2 cellular contexts compared by ENCODE assay signal in the genomic region with DNA sequence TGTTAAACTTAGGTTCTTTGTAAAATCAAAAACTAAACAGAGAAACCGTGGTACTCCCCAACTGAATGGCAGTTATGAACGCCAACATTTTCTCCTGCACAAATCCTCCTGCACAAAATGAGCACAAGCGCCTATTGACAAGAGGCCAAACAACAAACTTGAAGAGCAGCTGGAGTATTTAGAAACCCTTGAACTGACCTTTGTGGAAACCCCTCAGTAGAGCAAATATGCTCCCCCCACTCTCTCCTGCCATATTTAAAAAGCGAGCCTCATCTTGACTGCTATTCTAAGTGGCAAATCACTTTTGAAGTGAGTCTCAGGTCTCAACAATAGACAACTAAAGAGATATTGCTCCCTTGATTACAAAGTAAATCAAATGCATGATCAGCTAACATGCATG.
TF ChIP-seq lines count a peak whose summit lies in the region.

No MANE protein-coding gene starts in this region.

TF ChIP-seq in SK-N-SH, 30 proteins besides CTCF, POLR2A, EP300 and RAD21 (continued from another document):
- TF ChIP-seq YY1 (IDR thresholded peaks at IDR 0.05; ENCODE audit: low read depth): no peak
- TF ChIP-seq RCOR1 (IDR thresholded peaks at IDR 0.05; ENCODE audit: low read length): no peak
- TF ChIP-seq, protein P1, sequence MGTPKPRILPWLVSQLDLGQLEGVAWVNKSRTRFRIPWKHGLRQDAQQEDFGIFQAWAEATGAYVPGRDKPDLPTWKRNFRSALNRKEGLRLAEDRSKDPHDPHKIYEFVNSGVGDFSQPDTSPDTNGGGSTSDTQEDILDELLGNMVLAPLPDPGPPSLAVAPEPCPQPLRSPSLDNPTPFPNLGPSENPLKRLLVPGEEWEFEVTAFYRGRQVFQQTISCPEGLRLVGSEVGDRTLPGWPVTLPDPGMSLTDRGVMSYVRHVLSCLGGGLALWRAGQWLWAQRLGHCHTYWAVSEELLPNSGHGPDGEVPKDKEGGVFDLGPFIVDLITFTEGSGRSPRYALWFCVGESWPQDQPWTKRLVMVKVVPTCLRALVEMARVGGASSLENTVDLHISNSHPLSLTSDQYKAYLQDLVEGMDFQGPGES (IDR thresholded peaks at IDR 0.05; ENCODE audit: low read depth, low read length): no peak
- TF ChIP-seq, protein P2, sequence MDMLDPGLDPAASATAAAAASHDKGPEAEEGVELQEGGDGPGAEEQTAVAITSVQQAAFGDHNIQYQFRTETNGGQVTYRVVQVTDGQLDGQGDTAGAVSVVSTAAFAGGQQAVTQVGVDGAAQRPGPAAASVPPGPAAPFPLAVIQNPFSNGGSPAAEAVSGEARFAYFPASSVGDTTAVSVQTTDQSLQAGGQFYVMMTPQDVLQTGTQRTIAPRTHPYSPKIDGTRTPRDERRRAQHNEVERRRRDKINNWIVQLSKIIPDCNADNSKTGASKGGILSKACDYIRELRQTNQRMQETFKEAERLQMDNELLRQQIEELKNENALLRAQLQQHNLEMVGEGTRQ (IDR thresholded peaks at IDR 0.05; ENCODE audit: borderline replicate concordance, low read depth, low read length): no peak
- no peak for TF ChIP-seq SIN3A (IDR thresholded peaks at IDR 0.05; ENCODE audit: borderline replicate concordance, low read depth, low read length)
- TF ChIP-seq FOXJ3 (CRISPR knock-in tag; IDR thresholded peaks at IDR 0.05): no peak

TF ChIP-seq in SK-N-SH treated with all-trans-retinoic acid at 6 μM for 48 hours, 23 proteins besides CTCF, POLR2A, EP300 and RAD21 (continued from another document):
- no peak for TF ChIP-seq OSR1 (CRISPR knock-in tag; IDR thresholded peaks at IDR 0.05)
- TF ChIP-seq, protein P3, sequence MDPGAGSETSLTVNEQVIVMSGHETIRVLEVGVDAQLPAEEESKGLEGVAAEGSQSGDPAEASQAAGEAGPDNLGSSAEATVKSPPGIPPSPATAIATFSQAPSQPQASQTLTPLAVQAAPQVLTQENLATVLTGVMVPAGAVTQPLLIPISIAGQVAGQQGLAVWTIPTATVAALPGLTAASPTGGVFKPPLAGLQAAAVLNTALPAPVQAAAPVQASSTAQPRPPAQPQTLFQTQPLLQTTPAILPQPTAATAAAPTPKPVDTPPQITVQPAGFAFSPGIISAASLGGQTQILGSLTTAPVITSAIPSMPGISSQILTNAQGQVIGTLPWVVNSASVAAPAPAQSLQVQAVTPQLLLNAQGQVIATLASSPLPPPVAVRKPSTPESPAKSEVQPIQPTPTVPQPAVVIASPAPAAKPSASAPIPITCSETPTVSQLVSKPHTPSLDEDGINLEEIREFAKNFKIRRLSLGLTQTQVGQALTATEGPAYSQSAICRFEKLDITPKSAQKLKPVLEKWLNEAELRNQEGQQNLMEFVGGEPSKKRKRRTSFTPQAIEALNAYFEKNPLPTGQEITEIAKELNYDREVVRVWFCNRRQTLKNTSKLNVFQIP (CRISPR knock-in tag; IDR thresholded peaks at IDR 0.05; ENCODE audit: borderline replicate concordance, low read depth): no peak
- TF ChIP-seq ZFP30 (CRISPR knock-in tag; IDR thresholded peaks at IDR 0.05): no peak
- no peak for TF ChIP-seq TCF4 (CRISPR knock-in tag; IDR thresholded peaks at IDR 0.05; ENCODE audit: borderline replicate concordance)
- TF ChIP-seq RARB (CRISPR knock-in tag; IDR thresholded peaks at IDR 0.05): no peak
- TF ChIP-seq ZFP3 (CRISPR knock-in tag; IDR thresholded peaks at IDR 0.05): no peak
- TF ChIP-seq, protein P4, sequence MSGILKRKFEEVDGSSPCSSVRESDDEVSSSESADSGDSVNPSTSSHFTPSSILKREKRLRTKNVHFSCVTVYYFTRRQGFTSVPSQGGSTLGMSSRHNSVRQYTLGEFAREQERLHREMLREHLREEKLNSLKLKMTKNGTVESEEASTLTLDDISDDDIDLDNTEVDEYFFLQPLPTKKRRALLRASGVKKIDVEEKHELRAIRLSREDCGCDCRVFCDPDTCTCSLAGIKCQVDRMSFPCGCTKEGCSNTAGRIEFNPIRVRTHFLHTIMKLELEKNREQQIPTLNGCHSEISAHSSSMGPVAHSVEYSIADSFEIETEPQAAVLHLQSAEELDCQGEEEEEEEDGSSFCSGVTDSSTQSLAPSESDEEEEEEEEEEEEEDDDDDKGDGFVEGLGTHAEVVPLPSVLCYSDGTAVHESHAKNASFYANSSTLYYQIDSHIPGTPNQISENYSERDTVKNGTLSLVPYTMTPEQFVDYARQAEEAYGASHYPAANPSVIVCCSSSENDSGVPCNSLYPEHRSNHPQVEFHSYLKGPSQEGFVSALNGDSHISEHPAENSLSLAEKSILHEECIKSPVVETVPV (CRISPR knock-in tag; IDR thresholded peaks at IDR 0.05): no peak
- no peak for TF ChIP-seq ZNF8 (CRISPR knock-in tag; IDR thresholded peaks at IDR 0.05)
- TF ChIP-seq, protein P5, sequence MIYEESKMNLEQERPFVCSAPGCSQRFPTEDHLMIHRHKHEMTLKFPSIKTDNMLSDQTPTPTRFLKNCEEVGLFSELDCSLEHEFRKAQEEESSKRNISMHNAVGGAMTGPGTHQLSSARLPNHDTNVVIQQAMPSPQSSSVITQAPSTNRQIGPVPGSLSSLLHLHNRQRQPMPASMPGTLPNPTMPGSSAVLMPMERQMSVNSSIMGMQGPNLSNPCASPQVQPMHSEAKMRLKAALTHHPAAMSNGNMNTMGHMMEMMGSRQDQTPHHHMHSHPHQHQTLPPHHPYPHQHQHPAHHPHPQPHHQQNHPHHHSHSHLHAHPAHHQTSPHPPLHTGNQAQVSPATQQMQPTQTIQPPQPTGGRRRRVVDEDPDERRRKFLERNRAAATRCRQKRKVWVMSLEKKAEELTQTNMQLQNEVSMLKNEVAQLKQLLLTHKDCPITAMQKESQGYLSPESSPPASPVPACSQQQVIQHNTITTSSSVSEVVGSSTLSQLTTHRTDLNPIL (CRISPR knock-in tag; IDR thresholded peaks at IDR 0.05; ENCODE audit: low read depth): no peak
- TF ChIP-seq, protein P6, sequence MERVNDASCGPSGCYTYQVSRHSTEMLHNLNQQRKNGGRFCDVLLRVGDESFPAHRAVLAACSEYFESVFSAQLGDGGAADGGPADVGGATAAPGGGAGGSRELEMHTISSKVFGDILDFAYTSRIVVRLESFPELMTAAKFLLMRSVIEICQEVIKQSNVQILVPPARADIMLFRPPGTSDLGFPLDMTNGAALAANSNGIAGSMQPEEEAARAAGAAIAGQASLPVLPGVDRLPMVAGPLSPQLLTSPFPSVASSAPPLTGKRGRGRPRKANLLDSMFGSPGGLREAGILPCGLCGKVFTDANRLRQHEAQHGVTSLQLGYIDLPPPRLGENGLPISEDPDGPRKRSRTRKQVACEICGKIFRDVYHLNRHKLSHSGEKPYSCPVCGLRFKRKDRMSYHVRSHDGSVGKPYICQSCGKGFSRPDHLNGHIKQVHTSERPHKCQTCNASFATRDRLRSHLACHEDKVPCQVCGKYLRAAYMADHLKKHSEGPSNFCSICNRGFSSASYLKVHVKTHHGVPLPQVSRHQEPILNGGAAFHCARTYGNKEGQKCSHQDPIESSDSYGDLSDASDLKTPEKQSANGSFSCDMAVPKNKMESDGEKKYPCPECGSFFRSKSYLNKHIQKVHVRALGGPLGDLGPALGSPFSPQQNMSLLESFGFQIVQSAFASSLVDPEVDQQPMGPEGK (CRISPR knock-in tag; IDR thresholded peaks at IDR 0.05; ENCODE audit: borderline replicate concordance): no peak
